21 cellular contexts compared by ENCODE assay signal in the genomic region with DNA sequence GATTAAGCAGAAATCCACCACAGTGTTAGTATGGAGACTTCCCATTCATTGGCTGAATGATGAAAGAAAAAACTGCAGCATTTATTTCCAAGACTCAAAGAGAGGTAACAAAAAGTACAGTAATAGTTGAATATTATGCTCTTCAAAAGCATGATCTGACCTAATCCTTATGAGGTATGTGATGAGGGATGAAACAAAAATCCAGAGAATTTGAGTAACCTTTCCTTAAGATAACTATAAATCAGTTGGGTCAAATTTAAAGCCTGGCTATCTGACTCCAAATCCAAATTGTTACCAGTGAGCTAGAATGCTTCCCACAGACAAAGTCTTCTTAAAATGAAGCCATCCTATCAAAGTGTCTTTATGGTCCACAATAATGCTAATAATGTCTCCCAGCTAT. TPM values are rescaled to one million over a fixed set of nuclear protein-coding genes. Genes with fewer than 3 reads are reported as not detected.
A peak's percentile ranks its signal among the peaks of the same experiment; 100 is the strongest.
DNase-seq lines count a peak whose midpoint lies in the region; ATAC-seq, FAIRE-seq and TF ChIP-seq lines count a peak whose summit lies in the region.
"Had no signal": no experiment of that assay in that cellular context is flagged by ENCODE, and none has a peak within 500 bp of the region (broad histone marks: within the 10 kb centered on the region; RNA-seq: fewer than 3 reads in every experiment).

No MANE protein-coding gene starts in this region.

- in situ Hi-C loops in GM23248 (cut with MboI) = loop anchor here (25.0 kb wide), 1 partner anchor 1039 kb away; no protein-coding TSS in a partner anchor

- H3K27ac ChIP-seq in GM23248 = no peak overlapping the region
- no peak overlapping the region for H3K27ac ChIP-seq in CD8-positive, alpha-beta T cell (ENCODE audit: low read depth, low read length)
- no peak overlapping the region for H3K27ac ChIP-seq in naive thymus-derived CD4-positive, alpha-beta T cell (ENCODE audit: low read depth, low read length)
- H3K27ac ChIP-seq: KMS-11, SK-N-MC had no signal

- intact Hi-C loops in CD8-positive, alpha-beta T cell (cut with DNase I, micrococcal nuclease) = no loop called here
- intact Hi-C loops in naive thymus-derived CD4-positive, alpha-beta T cell (cut with micrococcal nuclease) = no loop called here

- peak overlapping the region; percentile 27 for H3K4me2 ChIP-seq in GM23248 (ENCODE audit: unreplicated experiment)
- H3K4me2 ChIP-seq: KMS-11 had no signal

- POLR2A ChIA-PET in CD8-positive, alpha-beta T cell (lab: Charles Lee) = no interaction called here
- POLR2A ChIA-PET in naive thymus-derived CD4-positive, alpha-beta T cell (lab: Charles Lee) = no interaction called here

- CTCF ChIA-PET in CD8-positive, alpha-beta T cell (lab: Charles Lee) = no interaction called here
- CTCF ChIA-PET in naive thymus-derived CD4-positive, alpha-beta T cell (lab: Charles Lee) = no interaction called here

- H3K4me1 ChIP-seq in GM23248 (ENCODE audit: insufficient read depth) = peaks cover 15% of the 10 kb centered on the region
- no peaks in the 10 kb centered on the region for H3K4me1 ChIP-seq in CD8-positive, alpha-beta T cell (ENCODE audit: insufficient read depth, low read length)
- H3K4me1 ChIP-seq in naive thymus-derived CD4-positive, alpha-beta T cell (ENCODE audit: control insufficient read depth in 2 of 2, insufficient read depth in 2 of 2, low read length in 2 of 2) = no peaks in the 10 kb centered on the region

- no peak overlapping the region for H3K4me3 Mint-ChIP-seq in osteocyte (ENCODE audit: unreplicated experiment)
- no peak overlapping the region for H3K4me3 Mint-ChIP-seq in CD8-positive, alpha-beta T cell
- no peak overlapping the region for H3K4me3 Mint-ChIP-seq in naive thymus-derived CD4-positive, alpha-beta T cell

- peak overlapping the region; percentile 10 for H3K27ac Mint-ChIP-seq in osteocyte (ENCODE audit: unreplicated experiment)
- no peak overlapping the region for H3K27ac Mint-ChIP-seq in CD8-positive, alpha-beta T cell
- H3K27ac Mint-ChIP-seq in naive thymus-derived CD4-positive, alpha-beta T cell = peak overlapping the region in 1 of 9 donors; percentile 13

- H3F3A ChIP-seq in GM23248 (ENCODE audit: insufficient read depth) = 0 out of 2 replicates have a peak, but pooled peaks cover 3% of the 10 kb centered on the region

- FAIRE-seq in H54 (lab: Jason Lieb, UNC) = no peak
- FAIRE-seq: A204.1, HepG2, RCC 7860 had no signal

- H3K9me3 Mint-ChIP-seq in osteocyte (ENCODE audit: unreplicated experiment) = no peaks in the 10 kb centered on the region
- H3K9me3 Mint-ChIP-seq in CD8-positive, alpha-beta T cell = no peaks in the 10 kb centered on the region
- H3K9me3 Mint-ChIP-seq in naive thymus-derived CD4-positive, alpha-beta T cell = no peaks in the 10 kb centered on the region

- H4K20me1 ChIP-seq in GM23248 (ENCODE audit: insufficient read depth) = no peaks in the 10 kb centered on the region

- no peaks in the 10 kb centered on the region for H3K79me2 ChIP-seq in GM23248 (ENCODE audit: insufficient read depth)

- no peak for TF ChIP-seq CTCF in osteocyte (IDR thresholded peaks at IDR 0.05)
- TF ChIP-seq CTCF in CD8-positive, alpha-beta T cell (IDR thresholded peaks at IDR 0.05) = no peak

- H3K36me3 ChIP-seq in GM23248 (ENCODE audit: low read depth) = no peaks in the 10 kb centered on the region; the same call in 1 of the 2 replicates
- H3K36me3 ChIP-seq in CD8-positive, alpha-beta T cell (ENCODE audit: insufficient read depth, low read length) = no peaks in the 10 kb centered on the region
- H3K36me3 ChIP-seq in naive thymus-derived CD4-positive, alpha-beta T cell (ENCODE audit: control insufficient read depth in 2 of 3, insufficient read depth in 3 of 3, low read length in 3 of 3) = peaks cover 0 to 11% (median 0%) of the 10 kb centered on the region in 3 experiments

- no peak for TF ChIP-seq POLR2A in H54 (IDR thresholded peaks at IDR 0.05; ENCODE audit: low read depth, low read length)

- ATAC-seq in GM18868 (IDR thresholded peaks at IDR 0.05; ENCODE audit: unreplicated experiment) = no peak
- ATAC-seq in CD8-positive, alpha-beta T cell = no peak
- no peak for ATAC-seq in naive thymus-derived CD4-positive, alpha-beta T cell
- ATAC-seq: HepG2 had no signal

- no peak overlapping the region for H3K9ac ChIP-seq in GM23248
- H3K9ac ChIP-seq: KMS-11 had no signal

- H3K9me2 ChIP-seq in GM23248 (ENCODE audit: insufficient read depth) = no peaks in the 10 kb centered on the region

- no peak overlapping the region for H2AFZ ChIP-seq in GM23248

- peaks cover 28% of the 10 kb centered on the region for H3K36me3 Mint-ChIP-seq in osteocyte (ENCODE audit: unreplicated experiment)
- peaks cover 43% of the 10 kb centered on the region for H3K36me3 Mint-ChIP-seq in CD8-positive, alpha-beta T cell
- H3K36me3 Mint-ChIP-seq in naive thymus-derived CD4-positive, alpha-beta T cell = peaks cover 0 to 42% (median 14%) of the 10 kb centered on the region in 5 donors

- no peak overlapping the region for H3K4me3 ChIP-seq in GM23248
- H3K4me3 ChIP-seq in CD8-positive, alpha-beta T cell (ENCODE audit: low read depth, low read length) = no peak overlapping the region
- no peak overlapping the region for H3K4me3 ChIP-seq in naive thymus-derived CD4-positive, alpha-beta T cell (ENCODE audit: low read length)
- H3K4me3 ChIP-seq: MG63, SK-N-MC had no signal

- H3K9me3 ChIP-seq in GM23248 (ENCODE audit: low read depth) = no peaks in the 10 kb centered on the region
- no peaks in the 10 kb centered on the region for H3K9me3 ChIP-seq in CD8-positive, alpha-beta T cell (ENCODE audit: low read length)
- no peaks in the 10 kb centered on the region for H3K9me3 ChIP-seq in naive thymus-derived CD4-positive, alpha-beta T cell (ENCODE audit: control insufficient read depth in 2 of 3, low read length in 3 of 3)
- H3K9me3 ChIP-seq: MG63 had no signal

- H3K4me1 Mint-ChIP-seq in osteocyte (ENCODE audit: unreplicated experiment) = peaks cover 9% of the 10 kb centered on the region
- H3K4me1 Mint-ChIP-seq in CD8-positive, alpha-beta T cell (ENCODE audit: low read depth) = no peaks in the 10 kb centered on the region
- peaks cover 0 to 1% (median 0%) of the 10 kb centered on the region in 7 donors for H3K4me1 Mint-ChIP-seq in naive thymus-derived CD4-positive, alpha-beta T cell

- peak; percentile 20 for DNase-seq in A172 (ENCODE audit: low spot score)
- DNase-seq in GM23248 = peak; percentile 27
- DNase-seq in amniotic epithelial cell (ENCODE audit: low read depth) = peak; percentile 47
- DNase-seq in osteocyte (ENCODE audit: extremely low spot score, unreplicated experiment) = no peak
- no peak for DNase-seq in CD8-positive, alpha-beta T cell
- DNase-seq in naive thymus-derived CD4-positive, alpha-beta T cell = no peak
- no peak for DNase-seq in H54 (ENCODE audit: insufficient read length, low spot score)
- DNase-seq: COR-L47, DMS153, GOT3, MG63, NCI-H1092, NCI-H1694, NCI-H526 treated with DMSO at 0.1 percent for 48 hours, Right ventricle myocardium superior had no signal

- H3K27me3 Mint-ChIP-seq in osteocyte (ENCODE audit: unreplicated experiment) = no peaks in the 10 kb centered on the region
- H3K27me3 Mint-ChIP-seq in CD8-positive, alpha-beta T cell (ENCODE audit: low read depth) = no peaks in the 10 kb centered on the region
- no peaks in the 10 kb centered on the region for H3K27me3 Mint-ChIP-seq in naive thymus-derived CD4-positive, alpha-beta T cell

- H3K27me3 ChIP-seq in GM23248 (replicated peaks; ENCODE audit: insufficient read depth) = no peaks in the 10 kb centered on the region
- H3K27me3 ChIP-seq in CD8-positive, alpha-beta T cell (ENCODE audit: insufficient read depth, low read length) = no peaks in the 10 kb centered on the region
- H3K27me3 ChIP-seq in naive thymus-derived CD4-positive, alpha-beta T cell (ENCODE audit: control insufficient read depth in 2 of 2, insufficient read depth in 2 of 2, low read length in 2 of 2) = no peaks in the 10 kb centered on the region
- H3K27me3 ChIP-seq: MG63 had no signal

RNA-seq across cellular contexts. Expression of gene NUFIP1, which starts 38.1 kb away (rescaled TPM):
- 5.6 and 7.3 TPM in 2 replicates for total RNA-seq in A172 (2014; rRNA removed; shearing (Covaris generic))
- total RNA-seq in GM23248 (2014; rRNA removed; shearing (Covaris generic)) = 1.0 and 1.3 TPM in 2 replicates
- polyA plus RNA-seq in GM23248 (2016; fragmentation: Nextera tagmentation; extraction: Ambion mirVana) = 5.5 TPM in 2 replicates
- total RNA-seq in osteocyte = 6.9 and 7.8 TPM in 2 replicates
- 1 to 10 TPM; 5.2 to 6.1 TPM for total RNA-seq in CD8-positive, alpha-beta T cell
- 1 to 10 TPM; 3.7 to 6.6 (median 5.4) TPM for total RNA-seq in naive thymus-derived CD4-positive, alpha-beta T cell
- polyA plus RNA-seq in naive thymus-derived CD4-positive, alpha-beta T cell = 1 to 10 TPM; 4.7 to 4.9 TPM

RNA-seq across cellular contexts. Expression of gene GPALPP1, which starts 38.2 kb away (rescaled TPM):
- 35.5 and 66.3 TPM in 2 replicates for total RNA-seq in A172 (2014; rRNA removed; shearing (Covaris generic))
- 22.8 and 29.2 TPM in 2 replicates for total RNA-seq in GM23248 (2014; rRNA removed; shearing (Covaris generic))
- 18.5 and 21.2 TPM in 2 replicates for polyA plus RNA-seq in GM23248 (2016; fragmentation: Nextera tagmentation; extraction: Ambion mirVana)
- 31.2 TPM in 2 replicates for total RNA-seq in osteocyte
- 10 to 100 TPM; 16.7 to 17.8 TPM for total RNA-seq in CD8-positive, alpha-beta T cell
- 10 to 100 TPM; 29.7 to 43.1 (median 33.0) TPM for total RNA-seq in naive thymus-derived CD4-positive, alpha-beta T cell
- 10 to 100 TPM; 17.5 to 22.0 TPM for polyA plus RNA-seq in naive thymus-derived CD4-positive, alpha-beta T cell

Comparison
In these comparisons a context has a peak if more than half of its experiments do, and no peak if none do; other contexts are left out.
1. DNase-seq: peak in A172 (single experiment), GM23248 (single experiment) and amniotic epithelial cell (single experiment); none in osteocyte (single experiment), CD8-positive, alpha-beta T cell (0 of 7), naive thymus-derived CD4-positive, alpha-beta T cell (0 of 9) and H54 (single experiment).